Comparison of ENCODE assay signal across 17 cellular contexts in genomic region chr20:47667531-47668312, GRCh38.
DNase-seq lines count a peak whose midpoint lies in the region; ATAC-seq and TF ChIP-seq lines count a peak whose summit lies in the region.
"Had no signal": no experiment of that assay in that cellular context is flagged by ENCODE, and none has a peak within 500 bp of the region (broad histone marks: within the 10 kb centered on the region; RNA-seq: fewer than 3 reads in every experiment).

No MANE protein-coding gene starts in this region.

- H3K36me3 Mint-ChIP-seq in activated CD8-positive, alpha-beta memory T cell treated with anti-CD3 and anti-CD28 coated beads, Interleukin-2, amount 10 ng/mL, durations not matched to agents 7 days and 5 days, result no peaks in the 10 kb centered on the region
- H3K36me3 Mint-ChIP-seq in WTC11 (no peaks in the 10 kb centered on the region), progenitor cell of endocrine pancreas (ENCODE audit: insufficient read depth) (peaks cover 15% of the 10 kb centered on the region)
- peaks cover 24% of the 10 kb centered on the region for H3K36me3 Mint-ChIP-seq in stimulated activated effector memory CD8-positive, alpha-beta T cell treated with anti-CD3 and anti-CD28 coated beads, Interleukin-12 subunit alpha, Interleukin-12 subunit beta, amount 100 ng/mL, for 72 hours

- H3K4me3 Mint-ChIP-seq in activated CD8-positive, alpha-beta memory T cell treated with anti-CD3 and anti-CD28 coated beads, Interleukin-2, amount 10 ng/mL, durations not matched to agents 7 days and 5 days, result no peak overlapping the region
- H3K4me3 Mint-ChIP-seq in WTC11, result no peak overlapping the region
- H3K4me3 Mint-ChIP-seq in stimulated activated effector memory CD8-positive, alpha-beta T cell treated with anti-CD3 and anti-CD28 coated beads, Interleukin-12 subunit alpha, Interleukin-12 subunit beta, amount 100 ng/mL, for 72 hours, result no peak overlapping the region
- no peak overlapping the region for H3K4me3 Mint-ChIP-seq in progenitor cell of endocrine pancreas (ENCODE audit: low read depth)
- H3K4me3 Mint-ChIP-seq: CD14-positive monocyte, HFFc6 had no signal

- POLR2A ChIA-PET in WTC11 (lab: Charles Lee), result no interaction called here

- ATAC-seq in activated CD8-positive, alpha-beta memory T cell treated with anti-CD3 and anti-CD28 coated beads, Interleukin-2, amount 10 ng/mL, durations not matched to agents 7 days and 5 days, result no peak
- no peak for ATAC-seq in WTC11
- ATAC-seq in stimulated activated effector memory CD8-positive, alpha-beta T cell treated with anti-CD3 and anti-CD28 coated beads, Interleukin-12 subunit alpha, Interleukin-12 subunit beta, amount 100 ng/mL, for 72 hours, result no peak
- ATAC-seq in HG03565 (IDR thresholded peaks at IDR 0.05; ENCODE audit: unreplicated experiment), result no peak
- ATAC-seq in HG03432 (IDR thresholded peaks at IDR 0.05; ENCODE audit: unreplicated experiment), result no peak
- ATAC-seq: PC-3 had no signal

- peaks cover 8% of the 10 kb centered on the region for H3K4me1 Mint-ChIP-seq in activated CD8-positive, alpha-beta memory T cell treated with anti-CD3 and anti-CD28 coated beads, Interleukin-2, amount 10 ng/mL, durations not matched to agents 7 days and 5 days
- H3K4me1 Mint-ChIP-seq in WTC11 (peaks cover 22% of the 10 kb centered on the region), progenitor cell of endocrine pancreas (ENCODE audit: low read depth) (no peaks in the 10 kb centered on the region)
- H3K4me1 Mint-ChIP-seq in stimulated activated effector memory CD8-positive, alpha-beta T cell treated with anti-CD3 and anti-CD28 coated beads, Interleukin-12 subunit alpha, Interleukin-12 subunit beta, amount 100 ng/mL, for 72 hours, result peaks cover 18% of the 10 kb centered on the region

- peak; percentile 52 for TF ChIP-seq POLR2A in GM19193 (IDR thresholded peaks at IDR 0.05; ENCODE audit: extremely low read depth, insufficient read depth, insufficient read length)

- TF ChIP-seq CTCF in WTC11 (IDR thresholded peaks at IDR 0.05), result no peak
- TF ChIP-seq CTCF in progenitor cell of endocrine pancreas (IDR thresholded peaks at IDR 0.05; ENCODE audit: unreplicated experiment), result no peak

- CTCF ChIA-PET in activated CD8-positive, alpha-beta memory T cell treated with anti-CD3 and anti-CD28 coated beads, Interleukin-2, amount 10 ng/mL, durations not matched to agents 7 days and 5 days (lab: Charles Lee), result interaction anchor here (1.0 kb wide), 1 partner anchor 7 kb away, joined by 3 read pairs; no protein-coding TSS in a partner anchor
- CTCF ChIA-PET in WTC11 (lab: Charles Lee), result interaction anchor here (1.0 kb wide), 1 partner anchor 472 kb away, joined by 4 read pairs; no protein-coding TSS in a partner anchor

- H3K9me3 Mint-ChIP-seq in activated CD8-positive, alpha-beta memory T cell treated with anti-CD3 and anti-CD28 coated beads, Interleukin-2, amount 10 ng/mL, durations not matched to agents 7 days and 5 days (ENCODE audit: low read depth), result no peaks in the 10 kb centered on the region
- H3K9me3 Mint-ChIP-seq in WTC11 (no peaks in the 10 kb centered on the region), progenitor cell of endocrine pancreas (ENCODE audit: low read depth) (no peaks in the 10 kb centered on the region)
- no peaks in the 10 kb centered on the region for H3K9me3 Mint-ChIP-seq in stimulated activated effector memory CD8-positive, alpha-beta T cell treated with anti-CD3 and anti-CD28 coated beads, Interleukin-12 subunit alpha, Interleukin-12 subunit beta, amount 100 ng/mL, for 72 hours
- H3K9me3 Mint-ChIP-seq: HFFc6 had no signal

- H3K27me3 Mint-ChIP-seq in activated CD8-positive, alpha-beta memory T cell treated with anti-CD3 and anti-CD28 coated beads, Interleukin-2, amount 10 ng/mL, durations not matched to agents 7 days and 5 days, result no peaks in the 10 kb centered on the region
- no peaks in the 10 kb centered on the region for H3K27me3 Mint-ChIP-seq in WTC11 (ENCODE audit: low read depth)
- no peaks in the 10 kb centered on the region for H3K27me3 Mint-ChIP-seq in progenitor cell of endocrine pancreas

- DNase-seq in activated CD8-positive, alpha-beta memory T cell treated with anti-CD3 and anti-CD28 coated beads, Interleukin-2, amount 10 ng/mL, durations not matched to agents 7 days and 5 days, result no peak
- no peak for DNase-seq in activated CD8-positive, alpha-beta memory T cell treated with anti-CD3 and anti-CD28 coated beads, Interleukin-2, amount 50 U/mL, for 4 hours
- DNase-seq in WTC11 (ENCODE audit: low spot score) (no peak), progenitor cell of endocrine pancreas (ENCODE audit: low spot score, unreplicated experiment) (no peak)
- no peak for DNase-seq in stimulated activated effector memory CD8-positive, alpha-beta T cell treated with anti-CD3 and anti-CD28 coated beads, Interleukin-12 subunit alpha, Interleukin-12 subunit beta, amount 100 ng/mL, for 72 hours (ENCODE audit: low spot score in 2 of 2)
- DNase-seq: DMS79, GOT3, HFFc6, NCI-H1092, NCI-H2107, NCI-H226, PC-3, Right ventricle myocardium superior had no signal

- H3K27ac Mint-ChIP-seq in activated CD8-positive, alpha-beta memory T cell treated with anti-CD3 and anti-CD28 coated beads, Interleukin-2, amount 10 ng/mL, durations not matched to agents 7 days and 5 days, result peak overlapping the region; percentile 47
- H3K27ac Mint-ChIP-seq in WTC11 (peak overlapping the region; percentile 57), progenitor cell of endocrine pancreas (no peak overlapping the region)
- peak overlapping the region; percentile 36 for H3K27ac Mint-ChIP-seq in stimulated activated effector memory CD8-positive, alpha-beta T cell treated with anti-CD3 and anti-CD28 coated beads, Interleukin-12 subunit alpha, Interleukin-12 subunit beta, amount 100 ng/mL, for 72 hours
- H3K27ac Mint-ChIP-seq: HFFc6 had no signal

TF ChIP-seq in WTC11, 78 proteins besides CTCF, POLR2A, EP300 and RAD21 (continues in another document):
- TF ChIP-seq USF2 (CRISPR knock-in tag; IDR thresholded peaks at IDR 0.05), result no peak
- TF ChIP-seq ZNF121 (CRISPR knock-in tag; IDR thresholded peaks at IDR 0.05), result no peak
- no peak for TF ChIP-seq ZNF317 (CRISPR knock-in tag; IDR thresholded peaks at IDR 0.05; ENCODE audit: borderline replicate concordance, low read depth)
- no peak for TF ChIP-seq ZBTB21 (CRISPR knock-in tag; IDR thresholded peaks at IDR 0.05; ENCODE audit: borderline replicate concordance)
- TF ChIP-seq AR (CRISPR knock-in tag; IDR thresholded peaks at IDR 0.05), result no peak
- TF ChIP-seq USF1 (CRISPR knock-in tag; IDR thresholded peaks at IDR 0.05), result no peak
- no peak for TF ChIP-seq MLX (CRISPR knock-in tag; IDR thresholded peaks at IDR 0.05)
- no peak for TF ChIP-seq KAT7 (CRISPR knock-in tag; IDR thresholded peaks at IDR 0.05; ENCODE audit: borderline replicate concordance)
- no peak for TF ChIP-seq ZNF671 (CRISPR knock-in tag; IDR thresholded peaks at IDR 0.05)
- no peak for TF ChIP-seq NFYB (CRISPR knock-in tag; conservative IDR thresholded peaks at IDR 0.05; ENCODE audit: low read depth)
